9 cellular contexts compared by ENCODE assay signal in the genomic region with DNA sequence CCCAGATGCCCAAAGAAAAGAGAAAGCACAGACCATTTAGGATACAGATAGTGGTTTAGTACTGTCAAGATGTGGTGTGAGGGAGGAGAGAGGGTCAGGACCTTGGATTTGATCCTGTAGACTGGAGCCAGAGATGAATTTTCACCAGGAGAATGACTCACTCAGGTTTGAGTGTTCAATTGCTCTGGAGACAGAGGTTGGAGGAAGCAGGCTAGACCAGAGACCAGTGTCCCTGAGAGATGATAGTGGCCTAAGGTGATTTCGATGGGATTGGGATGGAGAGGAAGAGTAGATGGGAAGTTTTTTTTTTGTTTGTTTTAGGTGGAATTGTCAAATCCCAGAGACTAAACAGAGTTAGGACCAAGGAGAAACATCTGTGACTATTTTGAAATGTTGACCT. TPM values are rescaled to one million over a fixed set of nuclear protein-coding genes. Genes with fewer than 3 reads are reported as not detected.
DNase-seq lines count a peak whose midpoint lies in the region; ATAC-seq and TF ChIP-seq lines count a peak whose summit lies in the region.
"Had no signal": no experiment of that assay in that cellular context is flagged by ENCODE, and none has a peak within 500 bp of the region (broad histone marks: within the 10 kb centered on the region; RNA-seq: fewer than 3 reads in every experiment).

No MANE protein-coding gene starts in this region.

- peak overlapping the region; percentile 0 for H3K27ac Mint-ChIP-seq in dendritic cell treated with granulocyte-macrophage colony-stimulating factor and Interleukin-4, amounts not matched to agents 40 ng/mL and 50 ng/mL, for 4 days
- H3K27ac Mint-ChIP-seq in osteocyte (ENCODE audit: unreplicated experiment): peak overlapping the region; percentile 95

- H3K27ac ChIP-seq in DND-41 (ENCODE audit: low read length): 0 out of 2 replicates have a peak overlapping the region, but pooled peaks have one; percentile 95

- ATAC-seq in DND-41 (ENCODE audit: insufficient read depth, low read depth) (no peak), HG03439 (IDR thresholded peaks at IDR 0.05; ENCODE audit: unreplicated experiment) (no peak)

- peaks cover 32% of the 10 kb centered on the region for H3K36me3 ChIP-seq in DND-41 (ENCODE audit: insufficient read depth, low read length)

- H3K9me3 Mint-ChIP-seq in dendritic cell treated with granulocyte-macrophage colony-stimulating factor and Interleukin-4, amounts not matched to agents 40 ng/mL and 50 ng/mL, for 4 days: no peaks in the 10 kb centered on the region
- no peaks in the 10 kb centered on the region for H3K9me3 Mint-ChIP-seq in osteocyte (ENCODE audit: unreplicated experiment)

- H4K20me1 ChIP-seq in DND-41 (ENCODE audit: insufficient read depth, low read length): peaks cover 63% of the 10 kb centered on the region

- H3K36me3 Mint-ChIP-seq in dendritic cell treated with granulocyte-macrophage colony-stimulating factor and Interleukin-4, amounts not matched to agents 40 ng/mL and 50 ng/mL, for 4 days (ENCODE audit: low read depth): peaks cover 46% of the 10 kb centered on the region
- H3K36me3 Mint-ChIP-seq in osteocyte (ENCODE audit: unreplicated experiment): peaks cover 17% of the 10 kb centered on the region

- H3K27me3 ChIP-seq in DND-41 (ENCODE audit: insufficient read depth, low read length, poor library complexity): no peaks in the 10 kb centered on the region

- DNase-seq in DND-41 (no peak), NCI-H226 (peak; percentile 79), osteocyte (ENCODE audit: extremely low spot score, unreplicated experiment) (no peak), DMS79 (lab: John Stamatoyannopoulos, UW) (no peak), SIG-M5 treated with dmso at 0.1 percent for 504 hours (lab: John Stamatoyannopoulos, UW; ENCODE audit: unreplicated experiment) (no peak), retina (no peak)
- DNase-seq: NCI-H82 had no signal

- peak overlapping the region in 1 of 2 experiments; percentile 76; a peak in 2 of 4 replicates for H3K4me3 ChIP-seq in DND-41 (ENCODE audit: low read depth in 1 of 2, low read length in 2 of 2)

- H3K4me1 Mint-ChIP-seq in dendritic cell treated with granulocyte-macrophage colony-stimulating factor and Interleukin-4, amounts not matched to agents 40 ng/mL and 50 ng/mL, for 4 days (ENCODE audit: low read depth): peaks cover 64% of the 10 kb centered on the region
- peaks cover 55% of the 10 kb centered on the region for H3K4me1 Mint-ChIP-seq in osteocyte (ENCODE audit: unreplicated experiment)

- peak overlapping the region; percentile 98 for H3K9ac ChIP-seq in DND-41 (ENCODE audit: low read depth, low read length)

- H3K9me3 ChIP-seq in DND-41 (ENCODE audit: insufficient read depth, low read length, severe bottlenecking): no peaks in the 10 kb centered on the region

- H3K79me2 ChIP-seq in DND-41 (ENCODE audit: insufficient read depth, low read length): peaks cover 72% of the 10 kb centered on the region

- H3K27me3 Mint-ChIP-seq in dendritic cell treated with granulocyte-macrophage colony-stimulating factor and Interleukin-4, amounts not matched to agents 40 ng/mL and 50 ng/mL, for 4 days: no peaks in the 10 kb centered on the region
- no peaks in the 10 kb centered on the region for H3K27me3 Mint-ChIP-seq in osteocyte (ENCODE audit: unreplicated experiment)

- peaks cover 40% of the 10 kb centered on the region for H3K4me1 ChIP-seq in DND-41 (ENCODE audit: insufficient read depth, low read length)

- no peak for TF ChIP-seq CTCF in DND-41 (IDR thresholded peaks at IDR 0.05; ENCODE audit: borderline replicate concordance, extremely low read depth, low read length, poor library complexity, severe bottlenecking)
- no peak for TF ChIP-seq CTCF in osteocyte (IDR thresholded peaks at IDR 0.05)

- intact Hi-C loops in dendritic cell treated with granulocyte-macrophage colony-stimulating factor and Interleukin-4, amounts not matched to agents 40 ng/mL and 50 ng/mL, for 4 days (cut with micrococcal nuclease): loop anchor here (10.0 kb wide), 1 partner anchor 131 kb away; no protein-coding TSS in a partner anchor

- peak overlapping the region; percentile 6 for H3K4me3 Mint-ChIP-seq in dendritic cell treated with granulocyte-macrophage colony-stimulating factor and Interleukin-4, amounts not matched to agents 40 ng/mL and 50 ng/mL, for 4 days
- H3K4me3 Mint-ChIP-seq in osteocyte (ENCODE audit: unreplicated experiment): peak overlapping the region; percentile 92

- peak overlapping the region; percentile 72 for H3K4me2 ChIP-seq in DND-41 (ENCODE audit: insufficient read depth, low read length)

- no peak overlapping the region for H2AFZ ChIP-seq in DND-41 (ENCODE audit: low read depth, low read length)

RNA-seq across cellular contexts. Expression of gene CEBPG, which starts 2.3 kb away (rescaled TPM):
- total RNA-seq in osteocyte: 39.7 and 41.1 TPM in 2 replicates
